In genomic region chr4:89901808-89902431, GRCh38 we compare ENCODE assay signal across 8 cellular contexts. TPM values are rescaled to one million over a fixed set of nuclear protein-coding genes. Genes with fewer than 3 reads are reported as not detected.
A peak's percentile ranks its signal among the peaks of the same experiment; 100 is the strongest.
DNase-seq lines count a peak whose midpoint lies in the region; ATAC-seq, FAIRE-seq and TF ChIP-seq lines count a peak whose summit lies in the region.
"Not testable (repeated sequence)": the region's sequence is repeated elsewhere in the genome, so short reads cannot be mapped to it uniquely, and the experiment has no call there.

No MANE protein-coding gene starts in this region.

- H3K27me3 Mint-ChIP-seq in CD4-positive, alpha-beta memory T cell; activated B cell treated with CpG ODN at 0.5 μM for 24 hours: not testable (repeated sequence)

- not testable (repeated sequence) for H3K36me3 ChIP-seq in CD4-positive, alpha-beta memory T cell (ENCODE audit: insufficient read depth, low read length); bronchial epithelial cell (ENCODE audit: control insufficient read depth, insufficient read depth, low read length)

- not testable (repeated sequence) for H3K4me3 Mint-ChIP-seq in CD4-positive, alpha-beta memory T cell; activated B cell treated with CpG ODN at 0.5 μM for 24 hours

- peak; percentile 36 for TF ChIP-seq CTCF in activated B cell treated with CpG ODN at 0.5 μM for 24 hours (IDR thresholded peaks at IDR 0.05)
- TF ChIP-seq CTCF in bronchial epithelial cell (IDR thresholded peaks at IDR 0.05; ENCODE audit: insufficient read depth, low read length, severe bottlenecking): peak; percentile 63

- not testable (repeated sequence) for H3K4me1 Mint-ChIP-seq in CD4-positive, alpha-beta memory T cell; activated B cell treated with CpG ODN at 0.5 μM for 24 hours

- not testable (repeated sequence) for H3K4me3 ChIP-seq in CD4-positive, alpha-beta memory T cell (ENCODE audit: low read length in 2 of 2); bronchial epithelial cell (ENCODE audit: low read depth, low read length)

- intact Hi-C loops in CD4-positive, alpha-beta memory T cell (cut with micrococcal nuclease): loop anchor here (1.0 to 5.0 kb wide), 10 partner anchors 8 to 743 kb away; partner anchors contain the start of genes MMRN1 and SNCA
- intact Hi-C loops in activated B cell treated with CpG ODN at 0.5 μM for 24 hours (cut with micrococcal nuclease): loop anchor here (1.0 to 5.0 kb wide), 8 partner anchors 243 to 1085 kb away; no protein-coding TSS in a partner anchor

- peak; percentile 47 to 56 (median 54) for DNase-seq in CD4-positive, alpha-beta memory T cell
- DNase-seq in NCI-H345 treated with DMSO at 0.1 percent for 48 hours (lab: John Stamatoyannopoulos, UW; ENCODE audit: unreplicated experiment) (peak; percentile 47), bronchial epithelial cell (ENCODE audit: low read depth) (peak; percentile 46), iPS-NIHi7 (ENCODE audit: extremely low spot score) (peak; percentile 54)
- DNase-seq in activated B cell treated with CpG ODN at 0.5 μM for 24 hours: not testable (repeated sequence)
- peak; percentile 36 for DNase-seq in stimulated activated CD4-positive, alpha-beta T cell treated with anti-CD3 and anti-CD28 coated beads, Interleukin-12 subunit alpha, Interleukin-12 subunit beta, amount 100 ng/mL, for 4 hours

- not testable (repeated sequence) for H3K27ac Mint-ChIP-seq in CD4-positive, alpha-beta memory T cell; activated B cell treated with CpG ODN at 0.5 μM for 24 hours

- CTCF ChIA-PET in CD4-positive, alpha-beta memory T cell (lab: Charles Lee; ENCODE audit: partially characterized antibody): not testable (repeated sequence)
- CTCF ChIA-PET in activated B cell treated with CpG ODN at 0.5 μM for 24 hours (lab: Charles Lee): interaction anchor here (1.0 to 1.3 kb wide), 2 partner anchors 676 to 743 kb away, joined by 3 read pairs; no protein-coding TSS in a partner anchor

- H3K36me3 Mint-ChIP-seq in CD4-positive, alpha-beta memory T cell; activated B cell treated with CpG ODN at 0.5 μM for 24 hours (ENCODE audit: low read depth): not testable (repeated sequence)

- not testable (repeated sequence) for H3K27ac ChIP-seq in CD4-positive, alpha-beta memory T cell (ENCODE audit: low read depth, low read length)

- not testable (repeated sequence) for FAIRE-seq in bronchial epithelial cell (lab: Jason Lieb, UNC)

- H3K9me3 Mint-ChIP-seq in CD4-positive, alpha-beta memory T cell; activated B cell treated with CpG ODN at 0.5 μM for 24 hours: not testable (repeated sequence)

- H3K4me1 ChIP-seq in CD4-positive, alpha-beta memory T cell (ENCODE audit: insufficient read depth, low read length): not testable (repeated sequence)

- POLR2A ChIA-PET in CD4-positive, alpha-beta memory T cell (lab: Charles Lee; ENCODE audit: partially characterized antibody); activated B cell treated with CpG ODN at 0.5 μM for 24 hours (lab: Charles Lee): not testable (repeated sequence)

- H3K27me3 ChIP-seq in CD4-positive, alpha-beta memory T cell (ENCODE audit: insufficient read depth, low read length); bronchial epithelial cell (ENCODE audit: control insufficient read depth, insufficient read depth, low read length): not testable (repeated sequence)

- H3K9me3 ChIP-seq in CD4-positive, alpha-beta memory T cell (ENCODE audit: control insufficient read depth in 1 of 2, low read length in 2 of 2): not testable (repeated sequence)

- ATAC-seq in GM19455 (IDR thresholded peaks at IDR 0.05; ENCODE audit: unreplicated experiment) (peak; percentile 73), HG03432 (IDR thresholded peaks at IDR 0.05; ENCODE audit: unreplicated experiment) (peak; percentile 64), activated B cell treated with CpG ODN at 0.5 μM for 24 hours (ENCODE audit: low read depth) (peak; percentile 79)

RNA-seq across cellular contexts. Expression of gene MMRN1, which starts 7.3 kb away (rescaled TPM):
- under 1 TPM; 0.52 to 0.55 TPM for total RNA-seq in CD4-positive, alpha-beta memory T cell
- 1 to 10 TPM in 1 of 2 donors, under 1 TPM in 1; 0.66 to 1.6 TPM for polyA plus RNA-seq in CD4-positive, alpha-beta memory T cell
- 0.05 and 0.16 TPM in 2 replicates for total RNA-seq in activated B cell treated with CpG ODN at 0.5 μM for 24 hours
- total RNA-seq in bronchial epithelial cell: under 0.01 TPM in 1 of 2 replicates, not detected in the other
